12 cellular contexts compared by ENCODE assay signal in genomic region chr5:15683332-15683731, GRCh38.
DNase-seq lines count a peak whose midpoint lies in the region; ATAC-seq and TF ChIP-seq lines count a peak whose summit lies in the region.
"Had no signal": no experiment of that assay in that cellular context is flagged by ENCODE, and none has a peak within 500 bp of the region (broad histone marks: within the 10 kb centered on the region; RNA-seq: fewer than 3 reads in every experiment).

No MANE protein-coding gene starts in this region.

- H2AFZ ChIP-seq in neural progenitor cell (replicated peaks) = no peak overlapping the region

- no peak overlapping the region for H3K4me2 ChIP-seq in neural progenitor cell

- H3K9me3 ChIP-seq in neural progenitor cell (ENCODE audit: low read depth) = no peaks in the 10 kb centered on the region

- no peaks in the 10 kb centered on the region for H4K20me1 ChIP-seq in neural progenitor cell (ENCODE audit: low read depth)

- H3K4me1 Mint-ChIP-seq in neural progenitor cell = no peaks in the 10 kb centered on the region
- H3K4me1 Mint-ChIP-seq: activated CD4-positive, alpha-beta T cell treated with anti-CD3 and anti-CD28 coated beads, Interleukin-2, amount 10 ng/mL, durations not matched to agents 7 days and 5 days; activated naive CD8-positive, alpha-beta T cell treated with anti-CD3 and anti-CD28 coated beads, Interleukin-2, amount 10 ng/mL, durations not matched to agents 7 days and 5 days had no signal

- no peak overlapping the region for H3K4me3 Mint-ChIP-seq in neural progenitor cell
- H3K4me3 Mint-ChIP-seq: activated CD4-positive, alpha-beta T cell treated with anti-CD3 and anti-CD28 coated beads, Interleukin-2, amount 10 ng/mL, durations not matched to agents 7 days and 5 days; activated naive CD8-positive, alpha-beta T cell treated with anti-CD3 and anti-CD28 coated beads, Interleukin-2, amount 10 ng/mL, durations not matched to agents 7 days and 5 days had no signal

- peaks cover under 1% of the 10 kb centered on the region for H3K9me3 Mint-ChIP-seq in neural progenitor cell
- H3K9me3 Mint-ChIP-seq: activated CD4-positive, alpha-beta T cell treated with anti-CD3 and anti-CD28 coated beads, Interleukin-2, amount 10 ng/mL, durations not matched to agents 7 days and 5 days; activated naive CD8-positive, alpha-beta T cell treated with anti-CD3 and anti-CD28 coated beads, Interleukin-2, amount 10 ng/mL, durations not matched to agents 7 days and 5 days had no signal

- H3K27ac Mint-ChIP-seq in neural progenitor cell = no peak overlapping the region
- H3K27ac Mint-ChIP-seq: activated CD4-positive, alpha-beta T cell treated with anti-CD3 and anti-CD28 coated beads, Interleukin-2, amount 10 ng/mL, durations not matched to agents 7 days and 5 days; activated naive CD8-positive, alpha-beta T cell treated with anti-CD3 and anti-CD28 coated beads, Interleukin-2, amount 10 ng/mL, durations not matched to agents 7 days and 5 days had no signal

- no peaks in the 10 kb centered on the region for H3F3A ChIP-seq in neural progenitor cell (ENCODE audit: low read depth)

- H3K36me3 ChIP-seq in H7 (replicated peaks; ENCODE audit: control insufficient read depth, insufficient read depth, low read length) = no peaks in the 10 kb centered on the region
- H3K36me3 ChIP-seq in neural progenitor cell = no peaks in the 10 kb centered on the region

- ATAC-seq in GM21717 (IDR thresholded peaks at IDR 0.05; ENCODE audit: unreplicated experiment) = no peak
- ATAC-seq: PC-3 had no signal

- no peaks in the 10 kb centered on the region for H3K27me3 Mint-ChIP-seq in neural progenitor cell (ENCODE audit: insufficient read depth, low read depth)
- H3K27me3 Mint-ChIP-seq: activated CD4-positive, alpha-beta T cell treated with anti-CD3 and anti-CD28 coated beads, Interleukin-2, amount 10 ng/mL, durations not matched to agents 7 days and 5 days; activated naive CD8-positive, alpha-beta T cell treated with anti-CD3 and anti-CD28 coated beads, Interleukin-2, amount 10 ng/mL, durations not matched to agents 7 days and 5 days had no signal

- DNase-seq in H7 (peak; percentile 36), NCI-H82 treated with DMSO at 0.1 percent for 48 hours (lab: John Stamatoyannopoulos, UW; ENCODE audit: unreplicated experiment) (peak; percentile 28), fibroblast of villous mesenchyme (ENCODE audit: low read depth) (no peak), neural progenitor cell (ENCODE audit: low spot score) (peak; percentile 65), LoVo (ENCODE audit: low spot score) (no peak), DMS114 treated with DMSO at 0.1 percent for 48 hours (lab: John Stamatoyannopoulos, UW; ENCODE audit: unreplicated experiment) (no peak)
- DNase-seq: activated CD4-positive, alpha-beta T cell treated with anti-CD3 and anti-CD28 coated beads, Interleukin-2, amount 10 ng/mL, durations not matched to agents 7 days and 5 days; activated naive CD8-positive, alpha-beta T cell treated with anti-CD3 and anti-CD28 coated beads, Interleukin-2, amount 10 ng/mL, durations not matched to agents 7 days and 5 days; GDM1; PC-3 had no signal

- H3K36me3 Mint-ChIP-seq in neural progenitor cell = no peaks in the 10 kb centered on the region
- H3K36me3 Mint-ChIP-seq: activated naive CD8-positive, alpha-beta T cell treated with anti-CD3 and anti-CD28 coated beads, Interleukin-2, amount 10 ng/mL, durations not matched to agents 7 days and 5 days had no signal

- H3K9ac ChIP-seq in neural progenitor cell = no peak overlapping the region

- H3K27ac ChIP-seq in neural progenitor cell = no peak overlapping the region
- H3K27ac ChIP-seq: epithelial cell of prostate had no signal

- peak; percentile 46 for TF ChIP-seq CTCF in fibroblast of villous mesenchyme (IDR thresholded peaks at IDR 0.05; ENCODE audit: insufficient read depth, low read depth, low read length)
- TF ChIP-seq CTCF in neural progenitor cell (IDR thresholded peaks at IDR 0.05) = peak; percentile 66

- peaks cover 18% of the 10 kb centered on the region for H3K79me2 ChIP-seq in neural progenitor cell (ENCODE audit: low read depth)

- H3K27me3 ChIP-seq in H7 (ENCODE audit: control insufficient read depth, insufficient read depth, low read length) (no peaks in the 10 kb centered on the region), neural progenitor cell (no peaks in the 10 kb centered on the region)

- peaks cover 9% of the 10 kb centered on the region for H3K4me1 ChIP-seq in neural progenitor cell

- H3K4me3 ChIP-seq in H7 (ENCODE audit: insufficient read depth, low read depth, low read length) (no peak overlapping the region), fibroblast of villous mesenchyme (ENCODE audit: low read depth, low read length) (no peak overlapping the region), neural progenitor cell (no peak overlapping the region)

Comparison
In these comparisons a context has a peak if more than half of its experiments do, and no peak if none do; other contexts are left out.
1. DNase-seq: peak in H7 (single experiment), NCI-H82 treated with DMSO at 0.1 percent for 48 hours (single experiment) and neural progenitor cell (single experiment); none in fibroblast of villous mesenchyme (single experiment), LoVo (single experiment) and DMS114 treated with DMSO at 0.1 percent for 48 hours (single experiment).